7 cellular contexts compared by ENCODE assay signal in genomic region chr5:122085041-122085440, GRCh38. TPM values are rescaled to one million over a fixed set of nuclear protein-coding genes. Genes with fewer than 3 reads are reported as not detected.
"Had no signal": no experiment of that assay in that cellular context is flagged by ENCODE, and none has a peak within 500 bp of the region (broad histone marks: within the 10 kb centered on the region; RNA-seq: fewer than 3 reads in every experiment).

No MANE protein-coding gene starts in this region.

- H3K27ac Mint-ChIP-seq: IgD-negative memory B cell had no signal

- FAIRE-seq: HepG2, K562 had no signal

- ATAC-seq: HepG2, K562 had no signal

- H3K36me3 Mint-ChIP-seq: IgD-negative memory B cell had no signal

- H3K4me3 ChIP-seq: K562 had no signal

- DNase-seq: KBM-7, KG1 had no signal

- H3K27ac ChIP-seq: HL-60 had no signal

- H3K4me3 Mint-ChIP-seq: IgD-negative memory B cell had no signal

RNA-seq across cellular contexts. Expression of gene LOX, which starts 7.0 kb away (rescaled TPM):
- total RNA-seq: HT-29 had no signal
- polyA plus RNA-seq: IgD-negative memory B cell had no signal

RNA-seq across cellular contexts. Expression of gene ZNF474, which starts 44.3 kb away (rescaled TPM):
- polyA plus RNA-seq: HepG2 had no signal
